ENCODE assay signal across 19 cellular contexts in the genomic region with DNA sequence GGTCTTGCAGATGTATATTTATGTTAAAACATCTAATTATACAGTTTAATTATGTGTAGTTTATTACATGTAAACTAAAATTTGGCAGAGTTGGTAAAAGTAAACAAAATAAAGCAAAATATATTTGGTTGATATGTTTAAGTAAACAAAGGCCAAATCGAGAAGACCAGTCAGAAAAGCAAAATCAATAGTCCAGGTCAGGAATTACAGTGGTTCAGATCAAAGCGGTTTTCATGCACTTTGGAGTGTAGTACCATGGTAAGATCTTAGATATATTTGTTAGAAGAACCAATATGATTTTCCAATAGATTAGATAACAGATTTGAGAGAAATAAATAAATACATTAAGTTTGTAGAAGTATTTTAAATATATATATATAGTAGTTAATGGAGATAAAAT.
"Had no signal": no experiment of that assay in that cellular context is flagged by ENCODE, and none has a peak within 500 bp of the region (broad histone marks: within the 10 kb centered on the region; RNA-seq: fewer than 3 reads in every experiment).

No MANE protein-coding gene starts in this region.

- H3K27ac ChIP-seq: HL-60, RWPE1, SJSA1, SK-N-MC had no signal

- H3K4me1 ChIP-seq: SJSA1 had no signal

- H3K27me3 ChIP-seq: SJSA1 had no signal

- H3K9me3 ChIP-seq: SJSA1 had no signal

- ATAC-seq: Panc1, PC-3 had no signal

- H3K36me3 ChIP-seq: SJSA1 had no signal

- H3K4me3 ChIP-seq: SJSA1, SK-N-MC had no signal

- FAIRE-seq: HTR-8/SVneo had no signal

- DNase-seq: KBM-7, MV-4-11, NCI-H1048, NCI-H1436, NCI-H2081 treated with DMSO at 0.1 percent for 48 hours, NCI-H2171, NCI-H226, NCI-H446, NCI-H510A, NCI-H524 treated with DMSO at 0.1 percent for 48 hours, NCI-H82, PC-3, SIG-M5 had no signal
